Comparison of ENCODE assay signal across 15 cellular contexts in the genomic region with DNA sequence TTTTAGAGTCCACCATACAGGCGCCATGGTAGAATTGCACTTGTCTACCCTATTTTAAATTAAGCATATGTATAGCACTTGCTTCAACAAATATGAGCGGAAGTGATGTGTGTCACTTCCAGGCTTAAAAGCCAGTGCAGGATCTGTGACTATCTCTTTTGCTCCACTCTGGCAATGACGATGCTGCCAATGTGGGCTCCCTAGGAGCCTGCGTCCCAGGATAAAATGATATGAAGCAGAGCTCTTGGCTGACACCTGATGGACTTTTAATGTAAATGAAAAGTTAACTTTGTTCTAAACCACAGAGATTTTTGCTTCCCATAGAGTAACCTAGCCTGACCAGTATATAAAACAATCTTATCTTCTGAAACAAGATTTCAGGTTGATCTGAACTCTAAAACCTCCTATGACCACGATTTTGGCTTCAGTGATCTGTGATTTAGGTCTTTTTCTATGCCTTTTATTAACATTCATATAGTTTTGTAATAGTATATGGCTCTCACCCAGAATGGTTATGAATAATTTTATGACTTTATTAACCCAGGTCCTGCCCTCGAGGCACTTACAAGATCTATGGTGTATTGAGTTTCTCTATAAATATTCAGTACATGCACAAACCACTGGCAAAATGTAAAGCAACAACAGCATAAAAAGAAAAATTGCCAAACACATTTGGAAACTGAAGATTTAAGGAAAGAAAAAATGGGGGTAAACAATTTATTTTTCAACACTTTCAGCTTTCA.
DNase-seq lines count a peak whose midpoint lies in the region; ATAC-seq, FAIRE-seq and TF ChIP-seq lines count a peak whose summit lies in the region.
"Had no signal": no experiment of that assay in that cellular context is flagged by ENCODE, and none has a peak within 500 bp of the region (broad histone marks: within the 10 kb centered on the region; RNA-seq: fewer than 3 reads in every experiment).

No MANE protein-coding gene starts in this region.

- intact Hi-C loops in aorta (cut with DNase I) = loop anchor here in 1 of 2 donors (10.0 kb wide), 1 partner anchor 138 kb away; no protein-coding TSS in a partner anchor
- intact Hi-C loops in activated naive CD4-positive, alpha-beta T cell treated with anti-CD3 and anti-CD28 coated beads for 36 hours (cut with micrococcal nuclease) = no loop called here

- H3K9me1 ChIP-seq in keratinocyte (ENCODE audit: control insufficient read depth, extremely low read depth, insufficient read depth, low read length) = no peaks in the 10 kb centered on the region

- H3K4me3 Mint-ChIP-seq in WTC11 = no peak overlapping the region
- no peak overlapping the region for H3K4me3 Mint-ChIP-seq in activated naive CD4-positive, alpha-beta T cell treated with anti-CD3 and anti-CD28 coated beads for 36 hours
- H3K4me3 Mint-ChIP-seq: activated CD4-positive, alpha-beta memory T cell treated with anti-CD3 and anti-CD28 coated beads, Interleukin-2, amount 10 ng/mL, durations not matched to agents 7 days and 5 days; activated naive CD8-positive, alpha-beta T cell; T-cell had no signal

- H3K4me1 Mint-ChIP-seq in WTC11 = peaks cover 39% of the 10 kb centered on the region
- H3K4me1 Mint-ChIP-seq in activated naive CD4-positive, alpha-beta T cell treated with anti-CD3 and anti-CD28 coated beads for 36 hours (ENCODE audit: low read depth) = no peaks in the 10 kb centered on the region
- H3K4me1 Mint-ChIP-seq: activated CD4-positive, alpha-beta memory T cell treated with anti-CD3 and anti-CD28 coated beads, Interleukin-2, amount 10 ng/mL, durations not matched to agents 7 days and 5 days; T-cell had no signal

- H3K4me3 ChIP-seq in Loucy (ENCODE audit: low read length, poor library complexity, severe bottlenecking) = no peak overlapping the region
- no peak overlapping the region for H3K4me3 ChIP-seq in keratinocyte (ENCODE audit: control insufficient read depth in 2 of 3, extremely low read depth in 1 of 3, insufficient read depth in 2 of 3, low read depth in 1 of 3, low read length in 3 of 3)
- H3K4me3 ChIP-seq in aorta (ENCODE audit: low read length in 2 of 2) = no peak overlapping the region
- H3K4me3 ChIP-seq: GM12878, upper lobe of right lung had no signal

- no peaks in the 10 kb centered on the region for H3K4me1 ChIP-seq in Loucy (ENCODE audit: insufficient read depth, low read length, poor library complexity, severe bottlenecking)
- no peaks in the 10 kb centered on the region for H3K4me1 ChIP-seq in keratinocyte (ENCODE audit: control insufficient read depth, extremely low read depth, insufficient read depth, low read length)
- H3K4me1 ChIP-seq in aorta (ENCODE audit: control insufficient read depth in 1 of 2, insufficient read depth in 2 of 2, low read length in 2 of 2) = no peaks in the 10 kb centered on the region
- H3K4me1 ChIP-seq: upper lobe of right lung had no signal

- no peak overlapping the region for H3K9ac ChIP-seq in Loucy (ENCODE audit: low read depth, low read length, poor library complexity, severe bottlenecking)
- H3K9ac ChIP-seq in keratinocyte (ENCODE audit: control insufficient read depth, extremely low read depth, insufficient read depth, low read length) = no peak overlapping the region

- H3K36me3 Mint-ChIP-seq in WTC11 = peaks cover 7% of the 10 kb centered on the region
- H3K36me3 Mint-ChIP-seq in activated naive CD4-positive, alpha-beta T cell treated with anti-CD3 and anti-CD28 coated beads for 36 hours (ENCODE audit: low read depth) = no peaks in the 10 kb centered on the region
- H3K36me3 Mint-ChIP-seq: activated naive CD8-positive, alpha-beta T cell; T-cell had no signal

- H3K27ac ChIP-seq in keratinocyte (ENCODE audit: control insufficient read depth, insufficient read depth, low read length) (no peak overlapping the region), aorta (ENCODE audit: low read depth in 1 of 2, low read length in 2 of 2) (no peak overlapping the region), substantia nigra (ENCODE audit: low read depth, low read length, poor library complexity, severe bottlenecking) (no peak overlapping the region)
- H3K27ac ChIP-seq: upper lobe of right lung had no signal

- CTCF ChIA-PET in WTC11 (lab: Charles Lee) = interaction anchor here (0.9 to 1.1 kb wide), 4 partner anchors 16 to 213 kb away, joined by 3 read pairs; no protein-coding TSS in a partner anchor
- CTCF ChIA-PET in activated naive CD4-positive, alpha-beta T cell treated with anti-CD3 and anti-CD28 coated beads for 36 hours (lab: Charles Lee) = no interaction called here

- H3K9me2 ChIP-seq in Loucy (replicated peaks; ENCODE audit: low read depth, low read length) = no peaks in the 10 kb centered on the region

- TF ChIP-seq CTCF in Loucy (conservative IDR thresholded peaks at IDR 0.05; ENCODE audit: low read length) (peak; percentile 32; the same call in 1 of the 2 replicates), WTC11 (IDR thresholded peaks at IDR 0.05) (no peak), keratinocyte (optimal IDR thresholded peaks at IDR 0.05 in 1 of 3, IDR thresholded peaks at IDR 0.05 in 1 of 3, conservative IDR thresholded peaks at IDR 0.05 in 1 of 3; ENCODE audit: extremely low read depth in 1 of 3, insufficient read depth in 2 of 3, low read length in 3 of 3) (peak in 2 of 3 experiments; percentile 23 to 35)

- peak; percentile 88 for ATAC-seq in WTC11
- no peak for ATAC-seq in aorta (ENCODE audit: low FRiP score)
- ATAC-seq: GM12878, T-cell, upper lobe of right lung had no signal

- H3K27me3 ChIP-seq in Loucy (ENCODE audit: insufficient read depth, low read length, poor library complexity, severe bottlenecking) = no peaks in the 10 kb centered on the region
- H3K27me3 ChIP-seq in keratinocyte (ENCODE audit: control insufficient read depth, extremely low read depth, insufficient read depth, low read length) = no peaks in the 10 kb centered on the region
- no peaks in the 10 kb centered on the region for H3K27me3 ChIP-seq in aorta (ENCODE audit: control insufficient read depth in 1 of 2, insufficient read depth in 2 of 2, low read length in 1 of 2)
- H3K27me3 ChIP-seq: upper lobe of right lung had no signal

- DNase-seq in DMS53 treated with DMSO at 0.1 percent for 48 hours (lab: John Stamatoyannopoulos, UW; ENCODE audit: unreplicated experiment) (peak; percentile 16), WTC11 (ENCODE audit: low spot score) (no peak), keratinocyte (ENCODE audit: low read depth, low spot score) (no peak), HPDE6-E6E7 (ENCODE audit: extremely low spot score) (no peak), aorta (no peak), substantia nigra (lab: John Stamatoyannopoulos, UW) (no peak)
- no peak for DNase-seq in activated naive CD4-positive, alpha-beta T cell treated with anti-CD3 and anti-CD28 coated beads for 36 hours
- DNase-seq: activated CD4-positive, alpha-beta memory T cell treated with anti-CD3 and anti-CD28 coated beads, Interleukin-2, amount 10 ng/mL, durations not matched to agents 7 days and 5 days; effector memory CD4-positive, alpha-beta T cell; NCI-H2081 treated with DMSO at 0.1 percent for 48 hours; T-cell; upper lobe of right lung had no signal

- H3K9me3 ChIP-seq in Loucy (ENCODE audit: insufficient read depth, low read depth, low read length) = no peaks in the 10 kb centered on the region
- H3K9me3 ChIP-seq in keratinocyte (ENCODE audit: control insufficient read depth, low read depth, low read length) = no peaks in the 10 kb centered on the region
- H3K9me3 ChIP-seq in aorta (ENCODE audit: control insufficient read depth, low read length) = no peaks in the 10 kb centered on the region
- H3K9me3 ChIP-seq: upper lobe of right lung had no signal

- H3K27ac Mint-ChIP-seq in WTC11 = no peak overlapping the region
- no peak overlapping the region for H3K27ac Mint-ChIP-seq in activated naive CD4-positive, alpha-beta T cell treated with anti-CD3 and anti-CD28 coated beads for 36 hours
- H3K27ac Mint-ChIP-seq: activated CD4-positive, alpha-beta memory T cell treated with anti-CD3 and anti-CD28 coated beads, Interleukin-2, amount 10 ng/mL, durations not matched to agents 7 days and 5 days; activated naive CD8-positive, alpha-beta T cell; T-cell had no signal

- no peaks in the 10 kb centered on the region for H3K79me2 ChIP-seq in Loucy (ENCODE audit: insufficient read depth, low read length)
- H3K79me2 ChIP-seq in keratinocyte (ENCODE audit: control insufficient read depth, insufficient read depth, low read length) = no peaks in the 10 kb centered on the region

- POLR2A ChIA-PET in WTC11 (lab: Charles Lee) = no interaction called here

- H4K20me1 ChIP-seq in Loucy (ENCODE audit: insufficient read depth, low read length, poor library complexity, severe bottlenecking) (no peaks in the 10 kb centered on the region), keratinocyte (ENCODE audit: control insufficient read depth, extremely low read depth, insufficient read depth, low read length) (no peaks in the 10 kb centered on the region)

- peaks cover 9% of the 10 kb centered on the region for H3K9me3 Mint-ChIP-seq in WTC11
- no peaks in the 10 kb centered on the region for H3K9me3 Mint-ChIP-seq in activated naive CD4-positive, alpha-beta T cell treated with anti-CD3 and anti-CD28 coated beads for 36 hours

- H3K27me3 Mint-ChIP-seq in WTC11 (ENCODE audit: low read depth) = no peaks in the 10 kb centered on the region
- no peaks in the 10 kb centered on the region for H3K27me3 Mint-ChIP-seq in activated naive CD4-positive, alpha-beta T cell treated with anti-CD3 and anti-CD28 coated beads for 36 hours (ENCODE audit: low read depth)
- H3K27me3 Mint-ChIP-seq: activated CD4-positive, alpha-beta memory T cell treated with anti-CD3 and anti-CD28 coated beads, Interleukin-2, amount 10 ng/mL, durations not matched to agents 7 days and 5 days; activated naive CD8-positive, alpha-beta T cell; T-cell had no signal

- dilution Hi-C loops in keratinocyte (cut with MboI; ENCODE audit: extremely low pct_ligation_motif_present, low sequenced_read_pairs) = no loop called here

- FAIRE-seq in keratinocyte (lab: Jason Lieb, UNC) = no peak
- FAIRE-seq: GM12878 had no signal

- no peaks in the 10 kb centered on the region for H3F3A ChIP-seq in Loucy (ENCODE audit: low read depth)

- H3K36me3 ChIP-seq in Loucy (ENCODE audit: insufficient read depth, low read length) (no peaks in the 10 kb centered on the region), keratinocyte (ENCODE audit: control insufficient read depth in 2 of 2, extremely low read depth in 1 of 2, insufficient read depth in 2 of 2, low read length in 2 of 2) (no peaks in the 10 kb centered on the region), aorta (ENCODE audit: control insufficient read depth in 1 of 2, insufficient read depth in 2 of 2, low read length in 1 of 2) (no peaks in the 10 kb centered on the region)
- H3K36me3 ChIP-seq: upper lobe of right lung had no signal

- no peak overlapping the region for H3K4me2 ChIP-seq in Loucy (ENCODE audit: low read depth, low read length, poor library complexity, severe bottlenecking)
- H3K4me2 ChIP-seq in keratinocyte (ENCODE audit: control insufficient read depth, extremely low read depth, insufficient read depth, low read depth, low read length) = no peak overlapping the region

- 49 to 57% methylated on average over 6 of the region's 6 CpGs for WGBS in aorta, 2 donors

- H2AFZ ChIP-seq in Loucy (ENCODE audit: low read length) (no peak overlapping the region), keratinocyte (ENCODE audit: control insufficient read depth, low read length) (no peak overlapping the region)

TF ChIP-seq in WTC11, 78 proteins besides CTCF, POLR2A, EP300 and RAD21 (continues in another document):
- TF ChIP-seq ZNF263 (CRISPR knock-in tag; IDR thresholded peaks at IDR 0.05; ENCODE audit: low read depth) = no peak
